In genomic region chr3:135456182-135456790, GRCh38 we compare ENCODE assay signal across 2 cellular contexts.
TF ChIP-seq lines count a peak whose summit lies in the region.

No MANE protein-coding gene starts in this region.

TF ChIP-seq in SK-N-SH, 30 proteins besides CTCF, POLR2A, EP300 and RAD21 (continued from another document):
- TF ChIP-seq GATA2 (CRISPR knock-in tag; IDR thresholded peaks at IDR 0.05) (no peak), RCOR1 (IDR thresholded peaks at IDR 0.05; ENCODE audit: low read length) (no peak), TEAD4 (IDR thresholded peaks at IDR 0.05; ENCODE audit: borderline replicate concordance, insufficient read depth) (no peak), MEF2A (IDR thresholded peaks at IDR 0.05; ENCODE audit: borderline replicate concordance, low read depth) (no peak), SMC3 (IDR thresholded peaks at IDR 0.05; ENCODE audit: low read depth, low read length) (no peak), GABPA (IDR thresholded peaks at IDR 0.05; ENCODE audit: low read depth) (no peak)

TF ChIP-seq in SK-N-SH treated with all-trans-retinoic acid at 6 μM for 48 hours, 23 proteins besides CTCF, POLR2A, EP300 and RAD21 (continued from another document):
- no peak for TF ChIP-seq PATZ1 (CRISPR knock-in tag; IDR thresholded peaks at IDR 0.05; ENCODE audit: borderline replicate concordance)
- no peak for TF ChIP-seq OSR1 (CRISPR knock-in tag; IDR thresholded peaks at IDR 0.05)
- no peak for TF ChIP-seq ISL1 (CRISPR knock-in tag; IDR thresholded peaks at IDR 0.05)
- no peak for TF ChIP-seq POU6F1 (CRISPR knock-in tag; IDR thresholded peaks at IDR 0.05; ENCODE audit: borderline replicate concordance, low read depth)
- no peak for TF ChIP-seq TSHZ2 (CRISPR knock-in tag; IDR thresholded peaks at IDR 0.05)
- TF ChIP-seq RARB (CRISPR knock-in tag; IDR thresholded peaks at IDR 0.05) = no peak
- no peak for TF ChIP-seq TCF4 (CRISPR knock-in tag; IDR thresholded peaks at IDR 0.05; ENCODE audit: borderline replicate concordance)
- TF ChIP-seq ZNF8 (CRISPR knock-in tag; IDR thresholded peaks at IDR 0.05) = no peak
- no peak for TF ChIP-seq ARNTL (CRISPR knock-in tag; IDR thresholded peaks at IDR 0.05; ENCODE audit: borderline replicate concordance, low read depth)
